ENCODE assay signal across 1 cellular context in genomic region chr10:14826430-14826829, GRCh38.
A peak's percentile ranks its signal among the peaks of the same experiment; 100 is the strongest.
TF ChIP-seq lines count a peak whose summit lies in the region.

No MANE protein-coding gene starts in this region.

TF ChIP-seq in K562, 482 proteins besides CTCF, POLR2A, EP300 and RAD21:
- TF ChIP-seq ZNF512 (tag; IDR thresholded peaks at IDR 0.05) (0 out of 2 replicates have a peak, but pooled peaks have one; percentile 8), YY1 (IDR thresholded peaks at IDR 0.05; ENCODE audit: borderline replicate concordance in 1 of 3, control insufficient read depth in 1 of 3, extremely low read depth in 1 of 3, insufficient read depth in 3 of 3, insufficient read length in 1 of 3, insufficient replicate concordance in 2 of 3, low read depth in 1 of 3, low read length in 2 of 3) (no peak)
